Comparison of ENCODE assay signal across 8 cellular contexts in genomic region chr10:102120142-102120986, GRCh38. TPM values are rescaled to one million over a fixed set of nuclear protein-coding genes. Genes with fewer than 3 reads are reported as not detected.
DNase-seq lines count a peak whose midpoint lies in the region; ATAC-seq, FAIRE-seq and TF ChIP-seq lines count a peak whose summit lies in the region.

LDB1 (minus strand) TSS chr10:102120368; CDS start chr10:102120110, 258 bp downstream.

- peak within 1 kb of the TSS; percentile 100 for H2AK9ac ChIP-seq in IMR-90 (replicated peaks; ENCODE audit: low read depth, low read length, poor library complexity)

- peak within 1 kb of the TSS; percentile 53 to 89 for H4K8ac ChIP-seq in IMR-90 (ENCODE audit: low read depth in 2 of 2, low read length in 2 of 2)

- H3K27ac ChIP-seq in IMR-90 (ENCODE audit: insufficient read depth, low read length), result peak within 1 kb of the TSS; percentile 91

- intact Hi-C loops in IMR-90 (cut with micrococcal nuclease), result loop anchor here (2.0 kb wide), 1 partner anchor 32 kb away; the partner anchor contains the start of gene NOLC1

- no peaks in the 10 kb centered on the region for H3K9me3 ChIP-seq in IMR-90 (ENCODE audit: control insufficient read depth, insufficient read depth, low read length)

- H4K91ac ChIP-seq in IMR-90 (ENCODE audit: insufficient read depth, low read depth, low read length), result peak within 1 kb of the TSS; percentile 95

- peaks cover 30% of the 10 kb centered on the region for H3K4me1 ChIP-seq in IMR-90 (ENCODE audit: control insufficient read depth, insufficient read depth, low read length)

- no peaks in the 10 kb centered on the region for H3K36me3 Mint-ChIP-seq in natural killer cell treated with Interleukin-12 subunit alpha and Interleukin-12 subunit beta and Interleukin-15 and Interleukin-18, amount 100 ng/mL, for 72 hours

- H3K4me3 ChIP-seq in IMR-90 (ENCODE audit: insufficient read depth, low read depth, low read length), result peak within 1 kb of the TSS; percentile 89
- peak within 1 kb of the TSS; percentile 87 for H3K4me3 ChIP-seq in fibroblast of the aortic adventitia (ENCODE audit: low read depth, low read length)

- in situ Hi-C loops in IMR-90 (cut with MboI; ENCODE audit: low sequenced_read_pairs), result no loop called here

- H3K9me1 ChIP-seq in IMR-90 (ENCODE audit: insufficient read depth, low read length), result peaks cover 20% of the 10 kb centered on the region

- H4K5ac ChIP-seq in IMR-90 (ENCODE audit: low read depth, low read length), result peak within 1 kb of the TSS; percentile 90

- no TSS peak for BruUV-seq in IMR-90 (replicated peaks; lab: Mats Ljungman, UMichigan)

- CTCF ChIA-PET in IMR-90 (lab: Yijun Ruan, JAX), result no interaction called here

- peaks cover 16% of the 10 kb centered on the region for H4K20me1 ChIP-seq in IMR-90 (ENCODE audit: insufficient read depth, low read length)

- no peaks in the 10 kb centered on the region for H3K27me3 ChIP-seq in IMR-90 (ENCODE audit: control insufficient read depth, insufficient read depth, low read length)

- peaks cover 7 to 59% of the 10 kb centered on the region in 2 experiments; a peak in 2 of 4 replicates for H3K79me1 ChIP-seq in IMR-90 (ENCODE audit: low read depth in 1 of 2, low read length in 2 of 2)

- peak within 1 kb of the TSS; percentile 94 for H2BK5ac ChIP-seq in IMR-90 (ENCODE audit: low read depth, low read length, poor library complexity, severe bottlenecking)

- peak within 1 kb of the TSS; percentile 99 for H3K14ac ChIP-seq in IMR-90 (replicated peaks; ENCODE audit: low read depth, low read length)

- H2BK20ac ChIP-seq in IMR-90 (ENCODE audit: low read depth, low read length), result peak within 1 kb of the TSS; percentile 78; the same call in 1 of the 2 replicates

- dilution Hi-C loops in IMR-90 (cut with HindIII; ENCODE audit: low sequenced_read_pairs, unreplicated experiment), result no loop called here

- peak within 1 kb of the TSS; percentile 88 for H3K4me2 ChIP-seq in IMR-90 (ENCODE audit: low read depth, low read length)

- no peak for TF ChIP-seq RAD21 in IMR-90 (IDR thresholded peaks at IDR 0.05; ENCODE audit: low read length)

- H3K4me1 Mint-ChIP-seq in natural killer cell treated with Interleukin-12 subunit alpha and Interleukin-12 subunit beta and Interleukin-15 and Interleukin-18, amount 100 ng/mL, for 72 hours (ENCODE audit: low read depth in 2 of 2), result peaks cover 38 to 44% of the 10 kb centered on the region in 2 donors

- H2BK15ac ChIP-seq in IMR-90 (ENCODE audit: low read depth, low read length), result peak within 1 kb of the TSS; percentile 73; the same call in 2 of the 3 replicates

- peak within 1 kb of the TSS; percentile 98 for H3K9ac ChIP-seq in IMR-90 (ENCODE audit: low read depth, low read length)

- WGBS in IMR-90 (ENCODE audit: extremely low coverage in 2 of 2, insufficient read length in 1 of 2), 2 experiments, result 1% methylated on average over 51 of the region's 104 CpGs; no CpG with 5 or more reads in 1 of the 2 experiments

- no peaks in the 10 kb centered on the region for H3K27me3 Mint-ChIP-seq in natural killer cell treated with Interleukin-12 subunit alpha and Interleukin-12 subunit beta and Interleukin-15 and Interleukin-18, amount 100 ng/mL, for 72 hours

- no peaks in the 10 kb centered on the region for H3K36me3 ChIP-seq in IMR-90 (ENCODE audit: control insufficient read depth, insufficient read depth, low read length)

- ATAC-seq in GM21423 (IDR thresholded peaks at IDR 0.05; ENCODE audit: unreplicated experiment) (peak; percentile 54), IMR-90 (ENCODE audit: low read depth) (peak; percentile 45)
- ATAC-seq in natural killer cell treated with Interleukin-12 subunit alpha and Interleukin-12 subunit beta and Interleukin-15 and Interleukin-18, amount 100 ng/mL, for 72 hours, result peak; percentile 81 to 90

- TF ChIP-seq POLR2A in IMR-90 (IDR thresholded peaks at IDR 0.05; ENCODE audit: low read depth, low read length), result peak; percentile 37; the same call in 1 of the 2 replicates

- H3K23ac ChIP-seq in IMR-90 (ENCODE audit: low read depth, low read length), result peak within 1 kb of the TSS; percentile 99

- H3K4ac ChIP-seq in IMR-90 (ENCODE audit: low read depth, low read length), result peak within 1 kb of the TSS; percentile 96

- peak within 1 kb of the TSS; percentile 98 for H2AK5ac ChIP-seq in IMR-90 (ENCODE audit: low read depth, low read length)

- POLR2A ChIA-PET in IMR-90 (lab: Charles Lee; ENCODE audit: unreplicated experiment), result interaction anchor here (0.6 kb wide), 1 partner anchor 68 kb away, joined by 4 read pairs; no protein-coding TSS in a partner anchor

- peak within 1 kb of the TSS; percentile 88 for H3K4me3 Mint-ChIP-seq in natural killer cell treated with Interleukin-12 subunit alpha and Interleukin-12 subunit beta and Interleukin-15 and Interleukin-18, amount 100 ng/mL, for 72 hours

- TF ChIP-seq CTCF in D721Med (IDR thresholded peaks at IDR 0.05; ENCODE audit: insufficient read depth, missing control alignments) (peak; percentile 17), IMR-90 (conservative IDR thresholded peaks at IDR 0.05; ENCODE audit: low read depth, low read length) (no peak), fibroblast of the aortic adventitia (IDR thresholded peaks at IDR 0.05; ENCODE audit: insufficient read depth, low read length) (peak; percentile 16), subcutaneous adipose tissue (IDR thresholded peaks at IDR 0.05; ENCODE audit: low read depth) (no peak)

- peak within 1 kb of the TSS; percentile 94 for H2BK120ac ChIP-seq in IMR-90 (ENCODE audit: low read depth, low read length)

- FAIRE-seq in D721Med (lab: Jason Lieb, UNC), result no peak

- peak within 1 kb of the TSS; percentile 80 to 90 for H3K27ac Mint-ChIP-seq in natural killer cell treated with Interleukin-12 subunit alpha and Interleukin-12 subunit beta and Interleukin-15 and Interleukin-18, amount 100 ng/mL, for 72 hours

- H2AFZ ChIP-seq in IMR-90 (replicated peaks; ENCODE audit: low read length, poor library complexity), result peak within 1 kb of the TSS; percentile 94

- peak within 1 kb of the TSS; percentile 87 for H3K18ac ChIP-seq in IMR-90 (ENCODE audit: low read depth, low read length)

- H3K56ac ChIP-seq in IMR-90 (ENCODE audit: extremely low read depth, insufficient read depth, low read length), result peak within 1 kb of the TSS; percentile 79

- DNase-seq in D721Med (ENCODE audit: insufficient read length, low spot score) (peak; percentile 88), IMR-90 (peak; percentile 77), SHP77 (lab: John Stamatoyannopoulos, UW) (peak; percentile 53 to 71), activated gamma-delta T cell treated with Interleukin-2 at 50 U/mL for 16 hours (peak; percentile 64), fibroblast of the aortic adventitia (ENCODE audit: low read depth) (peak; percentile 72)
- DNase-seq in natural killer cell treated with Interleukin-12 subunit alpha and Interleukin-12 subunit beta and Interleukin-15 and Interleukin-18, amount 100 ng/mL, for 72 hours (ENCODE audit: low spot score), result peak; percentile 85

- no peaks in the 10 kb centered on the region for H3K9me3 Mint-ChIP-seq in natural killer cell treated with Interleukin-12 subunit alpha and Interleukin-12 subunit beta and Interleukin-15 and Interleukin-18, amount 100 ng/mL, for 72 hours

TF ChIP-seq in IMR-90, 13 proteins besides CTCF, POLR2A, EP300 and RAD21:
- TF ChIP-seq BHLHE40 (IDR thresholded peaks at IDR 0.05; ENCODE audit: low read depth, low read length) (0 out of 2 replicates have a peak, but pooled peaks have one; percentile 22), MXI1 (IDR thresholded peaks at IDR 0.05; ENCODE audit: borderline replicate concordance, low read depth, low read length) (peak; percentile 29; the same call in 1 of the 2 replicates), CHD1 (IDR thresholded peaks at IDR 0.05; ENCODE audit: low read depth, low read length) (no peak)

RNA-seq across cellular contexts. Expression of gene LDB1, which starts in this region (rescaled TPM):
- total RNA-seq in IMR-90 (2012; rRNA removed) (45.3 and 47.9 TPM in 2 replicates), fibroblast of the aortic adventitia (ENCODE audit: low replicate concordance) (28.3 and 35.6 TPM in 2 replicates), subcutaneous adipose tissue (10 to 100 TPM; 15.8 to 42.0 (median 29.2) TPM)
- polyA plus RNA-seq in IMR-90 (2012; rRNA removed), result 92.4 and 100 TPM in 2 replicates
- polyA plus RNA-seq in IMR-90 (2012; cell fraction: cytosol; rRNA removed), result 40.2 and 67.9 TPM in 2 replicates
- 464 and 468 TPM in 2 replicates for polyA plus RNA-seq in IMR-90 (2012; cell fraction: nucleus; rRNA removed; ENCODE audit: low replicate concordance)
- 10 to 100 TPM; 61.8 to 87.9 TPM for total RNA-seq in natural killer cell treated with Interleukin-12 subunit alpha and Interleukin-12 subunit beta and Interleukin-15 and Interleukin-18, amount 100 ng/mL, for 72 hours

Comparison
In these comparisons a context has a peak if more than half of its experiments do, and no peak if none do; other contexts are left out.
1. Peak in every context shown above with its lines: DNase-seq, ATAC-seq, H3K4me3 ChIP-seq and H3K27ac ChIP-seq.
2. CTCF ChIP-seq: peak in D721Med (single experiment) and fibroblast of the aortic adventitia (single experiment); none in IMR-90 (single experiment) and subcutaneous adipose tissue (single experiment).